Comparison of ENCODE assay signal across 8 cellular contexts in genomic region chr7:66740302-66740979, GRCh38. TPM values are rescaled to one million over a fixed set of nuclear protein-coding genes. Genes with fewer than 3 reads are reported as not detected.
A peak's percentile ranks its signal among the peaks of the same experiment; 100 is the strongest.
DNase-seq lines count a peak whose midpoint lies in the region; ATAC-seq, FAIRE-seq and TF ChIP-seq lines count a peak whose summit lies in the region.

TSS of gene RABGEF1 (plus strand) at chr7:66740733. CDS start at chr7:66771900, 31,167 bp downstream.

- peak within 1 kb of the TSS; percentile 83 for H3K4me2 ChIP-seq in HepG2 (ENCODE audit: low read depth, low read length)

- TF ChIP-seq EP300 in HepG2 (IDR thresholded peaks at IDR 0.05; ENCODE audit: low read depth in 2 of 2, low read length in 2 of 2) (no peak), HepG2 (CRISPR knock-in tag; IDR thresholded peaks at IDR 0.05; ENCODE audit: borderline replicate concordance) (no peak)

- TF ChIP-seq RAD21 in HepG2 (CRISPR knock-in tag; IDR thresholded peaks at IDR 0.05): no peak

- H3K27me3 ChIP-seq in CD4-positive, CD25-positive, alpha-beta regulatory T cell (ENCODE audit: control insufficient read depth, insufficient read depth, low read length): no peaks in the 10 kb centered on the region
- no peaks in the 10 kb centered on the region; a peak in 1 of 5 replicates for H3K27me3 ChIP-seq in HepG2 (ENCODE audit: control insufficient read depth in 1 of 2, insufficient read depth in 2 of 2, low read length in 2 of 2)

- H3K79me2 ChIP-seq in HepG2 (ENCODE audit: insufficient read depth, low read length): peaks cover 50% of the 10 kb centered on the region

- H3K4me3 Mint-ChIP-seq in CD4-positive, CD25-positive, alpha-beta regulatory T cell: peak within 1 kb of the TSS; percentile 96 to 100 (median 98)

- H3K9me3 Mint-ChIP-seq in CD4-positive, CD25-positive, alpha-beta regulatory T cell: peaks cover 0 to 4% (median 0%) of the 10 kb centered on the region in 7 donors

- TF ChIP-seq POLR2A in HepG2 (IDR thresholded peaks at IDR 0.05; ENCODE audit: insufficient read depth in 1 of 2, low read depth in 2 of 2, low read length in 2 of 2): peak; percentile 84 to 85

- peaks cover 0 to 6% of the 10 kb centered on the region in 2 experiments for H3K9me3 ChIP-seq in CD4-positive, CD25-positive, alpha-beta regulatory T cell (ENCODE audit: control insufficient read depth in 2 of 2, low read length in 2 of 2)
- peaks cover 10% of the 10 kb centered on the region for H3K9me3 ChIP-seq in HepG2 (ENCODE audit: low read length)

- H3K9ac ChIP-seq in HepG2 (ENCODE audit: insufficient read depth, low read depth, low read length): peak within 1 kb of the TSS; percentile 88

- H3K36me3 ChIP-seq in CD4-positive, CD25-positive, alpha-beta regulatory T cell (ENCODE audit: control insufficient read depth, insufficient read depth, low read length): peaks cover 2% of the 10 kb centered on the region
- H3K36me3 ChIP-seq in HepG2 (replicated peaks in 1 of 2; ENCODE audit: control insufficient read depth in 1 of 2, insufficient read depth in 2 of 2, low read length in 2 of 2): no peaks in the 10 kb centered on the region; a peak in 2 of 5 replicates

- H2AFZ ChIP-seq in HepG2 (ENCODE audit: low read length): no peak within 1 kb of the TSS

- H3K27ac ChIP-seq in CD4-positive, CD25-positive, alpha-beta regulatory T cell (ENCODE audit: insufficient read depth, low read length, poor library complexity, severe bottlenecking): peak within 1 kb of the TSS; percentile 94
- peak within 1 kb of the TSS; percentile 91 for H3K27ac ChIP-seq in HepG2 (ENCODE audit: extremely low read length, insufficient read depth, low read length)

- H3K27ac Mint-ChIP-seq in CD4-positive, CD25-positive, alpha-beta regulatory T cell: peak within 1 kb of the TSS; percentile 96 to 98 (median 98)

- WGBS in HepG2 (ENCODE audit: low lambda C conversion rate): 0% methylated on average over 24 of the region's 85 CpGs

- in situ Hi-C loops in HepG2 (cut with HindIII; ENCODE audit: extremely low pct_ligation_motif_present, low pct_unique_long_range_greater_than_20kb): loop anchor here (5.0 kb wide), 1 partner anchor 37 kb away; no protein-coding TSS in a partner anchor

- no peaks in the 10 kb centered on the region for H4K20me1 ChIP-seq in HepG2 (ENCODE audit: insufficient read depth, low read length)

- intact Hi-C loops in HepG2 (cut with micrococcal nuclease; ENCODE audit: unreplicated experiment): loop anchor here (2.0 kb wide), 1 partner anchor 32 kb away; no protein-coding TSS in a partner anchor

- BruUV-seq in HepG2 (replicated peaks; lab: Mats Ljungman, UMichigan): no TSS peak

- no peaks in the 10 kb centered on the region for H3K27me3 Mint-ChIP-seq in CD4-positive, CD25-positive, alpha-beta regulatory T cell

- H3K4me1 ChIP-seq in CD4-positive, CD25-positive, alpha-beta regulatory T cell (ENCODE audit: control insufficient read depth, insufficient read depth, low read length, poor library complexity, severe bottlenecking): peaks cover 26% of the 10 kb centered on the region
- H3K4me1 ChIP-seq in HepG2 (ENCODE audit: insufficient read depth, low read length): peaks cover 30% of the 10 kb centered on the region

- peaks cover 0 to 69% (median 33%) of the 10 kb centered on the region in 4 donors for H3K4me1 Mint-ChIP-seq in CD4-positive, CD25-positive, alpha-beta regulatory T cell

- CTCF ChIA-PET in HepG2 (lab: Yijun Ruan, JAX; ENCODE audit: low intra/inter-chr PET ratio, low total read pairs): no interaction called here

- POLR2A ChIA-PET in HepG2 (lab: Yijun Ruan, JAX): interaction anchor here (0.6 to 2.3 kb wide), 19 partner anchors 8 to 689 kb away, joined by 3 to 14 read pairs (median 5); partner anchors contain the start of genes KCTD7 and SBDS

- peak; percentile 94 to 97 for ATAC-seq in CD4-positive, CD25-positive, alpha-beta regulatory T cell (ENCODE audit: low read depth in 2 of 2)
- peak; percentile 76 for ATAC-seq in GM19452 (IDR thresholded peaks at IDR 0.05; ENCODE audit: unreplicated experiment)
- peak; percentile 40 for ATAC-seq in HG03575 (IDR thresholded peaks at IDR 0.05; ENCODE audit: extremely low read depth, insufficient number of reproducible peaks, low FRiP score, unreplicated experiment)
- peak; percentile 92 for ATAC-seq in HepG2

- peaks cover 8% of the 10 kb centered on the region for H3K36me3 Mint-ChIP-seq in CD4-positive, CD25-positive, alpha-beta regulatory T cell

- peak; percentile 13; the same call in 1 of the 2 replicates for TF ChIP-seq CTCF in HepG2 (CRISPR knock-in tag; IDR thresholded peaks at IDR 0.05)

- DNase-seq in CD4-positive, CD25-positive, alpha-beta regulatory T cell: peak; percentile 96 to 98 (median 97)
- peak; percentile 96 for DNase-seq in NCI-H82 (lab: John Stamatoyannopoulos, UW)
- peak; percentile 98 to 99 for DNase-seq in activated CD4-positive, alpha-beta T cell treated with anti-CD3 and anti-CD28 coated beads, Interleukin-2, amount 50 U/mL, for 48 hours
- DNase-seq in dermis blood vessel endothelial cell: peak; percentile 97
- DNase-seq in HepG2 (ENCODE audit: low spot score): peak; percentile 94
- DNase-seq in stimulated activated CD4-positive, alpha-beta T cell treated with anti-CD3 and anti-CD28 coated beads, Interleukin-2, amount 100 ng/mL, for 48 hours: peak; percentile 95 to 97

- FAIRE-seq in HepG2 (lab: Jason Lieb, UNC): peak; percentile 77

- peak within 1 kb of the TSS; percentile 86 for H3K4me3 ChIP-seq in CD4-positive, CD25-positive, alpha-beta regulatory T cell (ENCODE audit: low read depth, low read length)
- peak within 1 kb of the TSS; percentile 87 to 96 (median 94) for H3K4me3 ChIP-seq in HepG2 (replicated peaks in 1 of 3; ENCODE audit: insufficient read depth in 1 of 3, low read depth in 2 of 3, low read length in 3 of 3)

TF ChIP-seq in HepG2, 621 proteins besides CTCF, POLR2A, EP300 and RAD21 (continues in another document):
- TF ChIP-seq NFYB (CRISPR knock-in tag; IDR thresholded peaks at IDR 0.05) (peak; percentile 50; the same call in 1 of the 2 replicates), ZNF263 (CRISPR knock-in tag; IDR thresholded peaks at IDR 0.05) (peak; percentile 4; the same call in 1 of the 2 replicates), ZNF251 (CRISPR knock-in tag; IDR thresholded peaks at IDR 0.05) (peak; percentile 83; the same call in 1 of the 2 replicates)
- TF ChIP-seq, protein P1, sequence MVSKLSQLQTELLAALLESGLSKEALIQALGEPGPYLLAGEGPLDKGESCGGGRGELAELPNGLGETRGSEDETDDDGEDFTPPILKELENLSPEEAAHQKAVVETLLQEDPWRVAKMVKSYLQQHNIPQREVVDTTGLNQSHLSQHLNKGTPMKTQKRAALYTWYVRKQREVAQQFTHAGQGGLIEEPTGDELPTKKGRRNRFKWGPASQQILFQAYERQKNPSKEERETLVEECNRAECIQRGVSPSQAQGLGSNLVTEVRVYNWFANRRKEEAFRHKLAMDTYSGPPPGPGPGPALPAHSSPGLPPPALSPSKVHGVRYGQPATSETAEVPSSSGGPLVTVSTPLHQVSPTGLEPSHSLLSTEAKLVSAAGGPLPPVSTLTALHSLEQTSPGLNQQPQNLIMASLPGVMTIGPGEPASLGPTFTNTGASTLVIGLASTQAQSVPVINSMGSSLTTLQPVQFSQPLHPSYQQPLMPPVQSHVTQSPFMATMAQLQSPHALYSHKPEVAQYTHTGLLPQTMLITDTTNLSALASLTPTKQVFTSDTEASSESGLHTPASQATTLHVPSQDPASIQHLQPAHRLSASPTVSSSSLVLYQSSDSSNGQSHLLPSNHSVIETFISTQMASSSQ (IDR thresholded peaks at IDR 0.05; ENCODE audit: low read depth): no peak
- TF ChIP-seq, protein P1 (CRISPR knock-in tag; IDR thresholded peaks at IDR 0.05; ENCODE audit: borderline replicate concordance): peak; percentile 76; the same call in 1 of the 2 replicates

RNA-seq across cellular contexts. Expression of gene RABGEF1, which starts in this region (rescaled TPM):
- 30.4 TPM for total RNA-seq in CD4-positive, CD25-positive, alpha-beta regulatory T cell
- polyA plus RNA-seq in CD4-positive, CD25-positive, alpha-beta regulatory T cell: 10 to 100 TPM; 16.6 to 22.7 (median 18.2) TPM
- total RNA-seq in dermis blood vessel endothelial cell: 19.5 and 33.2 TPM in 2 replicates
- 22.7 and 27.5 TPM in 2 replicates for total RNA-seq in HepG2 (2016; rRNA removed; fragmentation: Illumina TruSeq; extraction: Trizol)
- total RNA-seq in HepG2 (2016; cell fraction: cytosol; rRNA removed; fragmentation: Illumina TruSeq; extraction: Trizol; ENCODE audit: low read depth): 19.8 and 21.2 TPM in 2 replicates
- 21.5 and 25.3 TPM in 2 replicates for total RNA-seq in HepG2 (2016; cell fraction: insoluble cytoplasmic fraction; rRNA removed; fragmentation: Illumina TruSeq; extraction: Trizol)
- total RNA-seq in HepG2 (2016; cell fraction: membrane; rRNA removed; fragmentation: Illumina TruSeq; extraction: Trizol): 14.1 and 14.9 TPM in 2 replicates
- total RNA-seq in HepG2 (2016; cell fraction: nucleus; rRNA removed; fragmentation: Illumina TruSeq; extraction: Trizol): 16.2 and 18.3 TPM in 2 replicates
- polyA plus RNA-seq in HepG2 (2011; rRNA removed): 30.3 and 35.3 TPM in 2 replicates
- polyA plus RNA-seq in HepG2 (2011; cell fraction: cytosol; rRNA removed): 18.9 and 20.5 TPM in 2 replicates
- 24.9 and 25.4 TPM in 2 replicates for polyA plus RNA-seq in HepG2 (2011; cell fraction: nucleus; rRNA removed)
- 19.6 and 25.6 TPM in 2 replicates for polyA plus RNA-seq in HepG2 (2012)
- polyA plus RNA-seq in HepG2 (2016; cell fraction: cytosol; fragmentation: Illumina TruSeq; extraction: Trizol; ENCODE audit: low read depth): 1.3 and 2.0 TPM in 2 replicates
- polyA plus RNA-seq in HepG2 (2016; cell fraction: insoluble cytoplasmic fraction; fragmentation: Illumina TruSeq; extraction: Trizol; ENCODE audit: low read depth): 22.9 and 25.3 TPM in 2 replicates
- 3.9 and 4.5 TPM in 2 replicates for polyA plus RNA-seq in HepG2 (2016; cell fraction: membrane; fragmentation: Illumina TruSeq; extraction: Trizol; ENCODE audit: low read depth)
- 26.8 and 27.2 TPM in 2 replicates for polyA plus RNA-seq in HepG2 (2016; cell fraction: nucleus; fragmentation: Illumina TruSeq; extraction: Trizol; ENCODE audit: insufficient read depth, low read depth)
- polyA minus RNA-seq in HepG2 (2011; rRNA and poly(A)+ RNA removed; ENCODE audit: low replicate concordance): 43.3 and 66.9 TPM in 2 replicates
- 15.5 and 21.7 TPM in 2 replicates for polyA minus RNA-seq in HepG2 (2011; cell fraction: cytosol; rRNA and poly(A)+ RNA removed)
- 19.7 and 26.4 TPM in 2 replicates for polyA minus RNA-seq in HepG2 (2011; cell fraction: nucleus; rRNA and poly(A)+ RNA removed)

Comparison
In these comparisons a context has a peak if more than half of its experiments do, and no peak if none do; other contexts are left out.
1. Peak in every context shown above with its lines: DNase-seq, ATAC-seq, H3K4me3 ChIP-seq and H3K27ac ChIP-seq.
2. ATAC-seq: peak in every context shown above with its lines; median percentile 96 in CD4-positive, CD25-positive, alpha-beta regulatory T cell; 92 in HepG2; 76 in GM19452; 40 in HG03575.